Comparison of ENCODE assay signal across 7 cellular contexts in genomic region chr12:31855427-31855826, GRCh38.
"Had no signal": no experiment of that assay in that cellular context is flagged by ENCODE, and none has a peak within 500 bp of the region (broad histone marks: within the 10 kb centered on the region; RNA-seq: fewer than 3 reads in every experiment).

No MANE protein-coding gene starts in this region.

- H3K27ac Mint-ChIP-seq: H9 had no signal

- ATAC-seq: K562 had no signal

- H3K27ac ChIP-seq: GM23248 had no signal

- DNase-seq: GM23248, GOT3, H9, HCEC 1CT, IMR-90, KG1 had no signal

- H3K4me3 ChIP-seq: GM23248, K562 had no signal

- H3K4me1 Mint-ChIP-seq: H9 had no signal

- H3K4me3 Mint-ChIP-seq: H9 had no signal
